8 cellular contexts compared by ENCODE assay signal in the genomic region with DNA sequence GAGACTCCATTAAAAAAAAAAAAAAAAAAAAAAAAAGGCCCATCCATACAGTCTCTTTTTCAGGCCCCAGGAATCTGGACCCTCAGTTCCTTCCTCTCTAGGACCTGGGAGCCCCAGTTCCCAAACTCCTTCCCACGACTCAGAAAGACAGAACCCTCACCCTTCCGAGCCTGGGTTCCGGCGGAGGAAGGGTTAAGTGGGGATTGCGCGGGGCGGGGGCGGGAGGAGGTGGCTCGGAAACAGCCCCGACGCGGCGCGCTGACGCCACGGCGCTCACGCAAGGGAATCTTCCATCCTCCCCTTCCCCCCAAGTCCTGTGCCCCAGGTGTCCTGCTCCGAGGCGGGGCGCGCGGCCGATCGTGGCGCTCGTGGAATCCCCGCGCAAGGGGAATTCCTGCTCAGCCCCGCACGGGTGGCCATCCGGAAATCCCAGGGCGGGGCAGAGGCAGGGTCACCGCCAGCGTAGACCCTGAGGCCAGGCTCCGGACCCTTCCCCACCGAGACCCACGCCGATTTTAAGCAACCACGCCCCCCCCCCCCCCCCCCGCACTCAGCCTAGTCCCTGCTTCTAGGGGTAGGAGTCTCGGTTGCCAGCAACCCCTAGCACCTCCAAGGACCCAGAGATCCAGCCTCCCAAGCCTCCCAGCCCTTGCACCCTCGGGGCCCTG. TPM values are rescaled to one million over a fixed set of nuclear protein-coding genes. Genes with fewer than 3 reads are reported as not detected.
A peak's percentile ranks its signal among the peaks of the same experiment; 100 is the strongest.
DNase-seq lines count a peak whose midpoint lies in the region; ATAC-seq, FAIRE-seq and TF ChIP-seq lines count a peak whose summit lies in the region.

No MANE protein-coding gene starts in this region.

- no peaks in the 10 kb centered on the region for H4K20me1 ChIP-seq in astrocyte (ENCODE audit: insufficient read depth, low read length)

- H3K79me2 ChIP-seq in astrocyte (ENCODE audit: insufficient read depth, low read length): peaks cover 4% of the 10 kb centered on the region

- DNase-seq in NCI-H1694 treated with DMSO at 0.1 percent for 48 hours (lab: John Stamatoyannopoulos, UW) (peak; percentile 34), T1000 (lab: John Stamatoyannopoulos, UW) (peak; percentile 37), astrocyte (ENCODE audit: low read depth) (peak; percentile 72), hepatic stellate cell (ENCODE audit: low spot score) (peak; percentile 87), putamen (ENCODE audit: low spot score) (peak; percentile 83), uterus (peak; percentile 75 to 80)

- H2AFZ ChIP-seq in astrocyte (ENCODE audit: low read depth, low read length): peak overlapping the region; percentile 75

- H3K4me1 Mint-ChIP-seq in astrocyte (ENCODE audit: low read depth, unreplicated experiment): peaks cover 11% of the 10 kb centered on the region

- H3K9ac ChIP-seq in astrocyte (ENCODE audit: low read length): peak overlapping the region; percentile 82

- peak overlapping the region; percentile 94 for H3K4me2 ChIP-seq in astrocyte (ENCODE audit: low read length)

- peak; percentile 72 for FAIRE-seq in G401.6 (lab: Jason Lieb, UNC)
- FAIRE-seq in astrocyte (lab: Jason Lieb, UNC): no peak

- no peaks in the 10 kb centered on the region for H3K27me3 ChIP-seq in astrocyte (ENCODE audit: insufficient read depth, low read length)
- no peaks in the 10 kb centered on the region for H3K27me3 ChIP-seq in uterus

- peak overlapping the region; percentile 92 for H3K4me3 Mint-ChIP-seq in astrocyte (ENCODE audit: unreplicated experiment)

- H3K4me1 ChIP-seq in astrocyte (ENCODE audit: insufficient read depth, low read length) (peaks cover 32% of the 10 kb centered on the region), uterus (peaks cover 0 to 17% of the 10 kb centered on the region in 2 donors)

- ATAC-seq in HG02571 (IDR thresholded peaks at IDR 0.05; ENCODE audit: unreplicated experiment): peak; percentile 45

- H3K9me3 ChIP-seq in astrocyte (ENCODE audit: insufficient read depth, low read depth, low read length) (no peaks in the 10 kb centered on the region), uterus (no peaks in the 10 kb centered on the region)

- H3K9me3 Mint-ChIP-seq in astrocyte (ENCODE audit: unreplicated experiment): no peaks in the 10 kb centered on the region

- TF ChIP-seq CTCF in astrocyte (IDR thresholded peaks at IDR 0.05; ENCODE audit: insufficient read depth, low read depth, low read length) (no peak), uterus (IDR thresholded peaks at IDR 0.05) (no peak)

- H3K27ac ChIP-seq in astrocyte (ENCODE audit: low read depth, low read length) (peak overlapping the region; percentile 57), uterus (peak overlapping the region; percentile 87 to 89)

- peaks cover 2% of the 10 kb centered on the region for H3K27me3 Mint-ChIP-seq in astrocyte (ENCODE audit: low read depth, unreplicated experiment)

- intact Hi-C loops in uterus (cut with DNase I; ENCODE audit: low total_unique reads): no loop called here

- H3K4me3 ChIP-seq in astrocyte (ENCODE audit: insufficient read depth, low read depth, low read length): peak overlapping the region; percentile 75
- peak overlapping the region; percentile 62 to 81 for H3K4me3 ChIP-seq in uterus

- H3K36me3 ChIP-seq in astrocyte (ENCODE audit: insufficient read depth, low read length) (peaks cover 2% of the 10 kb centered on the region), uterus (no peaks in the 10 kb centered on the region)

- H3K36me3 Mint-ChIP-seq in astrocyte (ENCODE audit: low read depth, unreplicated experiment): no peaks in the 10 kb centered on the region

- peak overlapping the region; percentile 91 for H3K27ac Mint-ChIP-seq in astrocyte (ENCODE audit: unreplicated experiment)

- TF ChIP-seq POLR2A in uterus (IDR thresholded peaks at IDR 0.05): peak in 1 of 2 donors; percentile 77

RNA-seq across cellular contexts. Expression of gene NFKBID, which starts 0.7 kb away (rescaled TPM):
- total RNA-seq in astrocyte (7.0 and 8.4 TPM in 2 replicates), uterus (10 to 100 TPM in 2 of 4 donors, 1 to 10 TPM in 2; 4.4 to 18.2 (median 9.5) TPM)

RNA-seq across cellular contexts. Expression of gene HCST, which starts 2.6 kb away (rescaled TPM):
- total RNA-seq in astrocyte: 1.8 and 2.1 TPM in 2 replicates
- total RNA-seq in uterus: 10 to 100 TPM in 1 of 4 donors, 1 to 10 TPM in 2, not detected in 1; 1.6 to 47.1 (median 4.5) TPM

RNA-seq across cellular contexts. Expression of gene TYROBP, which starts 8.4 kb away (rescaled TPM):
- total RNA-seq in astrocyte (not detected in 2 replicates), uterus (10 to 100 TPM in 3 of 4 donors, 1 to 10 TPM in 1; 1.3 to 25.0 (median 14.9) TPM)

RNA-seq across cellular contexts. Expression of gene APLP1, which starts 31.3 kb away (rescaled TPM):
- total RNA-seq in astrocyte (66.0 and 69.4 TPM in 2 replicates), uterus (10 to 100 TPM in 1 of 4 donors, 1 to 10 TPM in 1, not detected in 2; 6.1 to 16.2 TPM)

RNA-seq across cellular contexts. Expression of gene LRFN3, which starts 36.5 kb away (rescaled TPM):
- total RNA-seq in astrocyte: 15.1 and 15.3 TPM in 2 replicates
- 10 to 100 TPM in 2 of 4 donors, 1 to 10 TPM in 2; 3.1 to 22.4 (median 9.6) TPM for total RNA-seq in uterus

Comparison
In these comparisons a context has a peak if more than half of its experiments do, and no peak if none do; other contexts are left out.
1. Peak in every context shown above with its lines: DNase-seq, ATAC-seq, H3K4me3 ChIP-seq and H3K27ac ChIP-seq.
2. DNase-seq: peak in every context shown above with its lines; median percentile 87 in hepatic stellate cell; 83 in putamen; 78 in uterus; 72 in astrocyte; 37 in T1000; 34 in NCI-H1694 treated with DMSO at 0.1 percent for 48 hours.